ENCODE assay signal across 1 cellular context in genomic region chr19:16654151-16654550, GRCh38.
TF ChIP-seq lines count a peak whose summit lies in the region.

No MANE protein-coding gene starts in this region.

TF ChIP-seq in K562, 482 proteins besides CTCF, POLR2A, EP300 and RAD21 (continued from another document):
- TF ChIP-seq NFE2L1 (tag; IDR thresholded peaks at IDR 0.05; ENCODE audit: borderline replicate concordance, low read depth) (no peak), CBFA2T2 (conservative IDR thresholded peaks at IDR 0.05) (peak; percentile 39), REST (CRISPR knock-in tag; IDR thresholded peaks at IDR 0.05; ENCODE audit: low read depth) (no peak), KAT2B (IDR thresholded peaks at IDR 0.05; ENCODE audit: low read depth, low read length) (no peak), ETV1 (tag; conservative IDR thresholded peaks at IDR 0.05; ENCODE audit: low read depth) (no peak), ASH1L (IDR thresholded peaks at IDR 0.05; ENCODE audit: borderline replicate concordance, low read depth, partially characterized antibody) (peak; percentile 21), USF2 (CRISPR knock-in tag; IDR thresholded peaks at IDR 0.05) (peak; percentile 93), RBM25 (IDR thresholded peaks at IDR 0.05; ENCODE audit: low read depth, low read length, severe bottlenecking) (peak; percentile 34), FOXK1 (CRISPR knock-in tag; IDR thresholded peaks at IDR 0.05; ENCODE audit: borderline replicate concordance) (no peak), RBM39 (optimal IDR thresholded peaks at IDR 0.05; ENCODE audit: low read depth, low read length) (no peak), NBN (IDR thresholded peaks at IDR 0.05; ENCODE audit: low read depth) (no peak), SIX5 (IDR thresholded peaks at IDR 0.05; ENCODE audit: borderline replicate concordance in 1 of 2, insufficient read depth in 1 of 2, low read depth in 1 of 2, low read length in 2 of 2) (no peak), FOS (IDR thresholded peaks at IDR 0.05; ENCODE audit: extremely low read depth, insufficient read length) (peak; percentile 56), HCFC1 (IDR thresholded peaks at IDR 0.05; ENCODE audit: low read depth, low read length) (no peak), ATF6 (CRISPR knock-in tag; IDR thresholded peaks at IDR 0.05) (no peak), HDAC1 (IDR thresholded peaks at IDR 0.05) (no peak), KLF6 (CRISPR knock-in tag; IDR thresholded peaks at IDR 0.05; ENCODE audit: borderline replicate concordance) (no peak), TFAM (CRISPR knock-in tag; conservative IDR thresholded peaks at IDR 0.05) (no peak), NKRF (IDR thresholded peaks at IDR 0.05; ENCODE audit: borderline replicate concordance) (no peak), NELFE (IDR thresholded peaks at IDR 0.05; ENCODE audit: insufficient read depth, insufficient read length) (no peak), CHD2 (IDR thresholded peaks at IDR 0.05; ENCODE audit: low read depth, low read length) (0 out of 2 replicates have a peak, but pooled peaks have one; percentile 37), ZBTB1 (CRISPR knock-in tag; IDR thresholded peaks at IDR 0.05; ENCODE audit: borderline replicate concordance, low read depth) (no peak)
- TF ChIP-seq, protein P1, sequence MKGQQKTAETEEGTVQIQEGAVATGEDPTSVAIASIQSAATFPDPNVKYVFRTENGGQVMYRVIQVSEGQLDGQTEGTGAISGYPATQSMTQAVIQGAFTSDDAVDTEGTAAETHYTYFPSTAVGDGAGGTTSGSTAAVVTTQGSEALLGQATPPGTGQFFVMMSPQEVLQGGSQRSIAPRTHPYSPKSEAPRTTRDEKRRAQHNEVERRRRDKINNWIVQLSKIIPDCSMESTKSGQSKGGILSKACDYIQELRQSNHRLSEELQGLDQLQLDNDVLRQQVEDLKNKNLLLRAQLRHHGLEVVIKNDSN (CRISPR knock-in tag; IDR thresholded peaks at IDR 0.05), result peak; percentile 92
- TF ChIP-seq, protein P2, sequence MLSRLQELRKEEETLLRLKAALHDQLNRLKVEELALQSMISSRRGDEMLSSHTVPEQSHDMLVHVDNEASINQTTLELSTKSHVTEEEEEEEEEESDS (CRISPR knock-in tag; IDR thresholded peaks at IDR 0.05), result no peak
TF ChIP-seq in K562: peak in this region for 9.
